Comparison of ENCODE assay signal across 12 cellular contexts in the genomic region with DNA sequence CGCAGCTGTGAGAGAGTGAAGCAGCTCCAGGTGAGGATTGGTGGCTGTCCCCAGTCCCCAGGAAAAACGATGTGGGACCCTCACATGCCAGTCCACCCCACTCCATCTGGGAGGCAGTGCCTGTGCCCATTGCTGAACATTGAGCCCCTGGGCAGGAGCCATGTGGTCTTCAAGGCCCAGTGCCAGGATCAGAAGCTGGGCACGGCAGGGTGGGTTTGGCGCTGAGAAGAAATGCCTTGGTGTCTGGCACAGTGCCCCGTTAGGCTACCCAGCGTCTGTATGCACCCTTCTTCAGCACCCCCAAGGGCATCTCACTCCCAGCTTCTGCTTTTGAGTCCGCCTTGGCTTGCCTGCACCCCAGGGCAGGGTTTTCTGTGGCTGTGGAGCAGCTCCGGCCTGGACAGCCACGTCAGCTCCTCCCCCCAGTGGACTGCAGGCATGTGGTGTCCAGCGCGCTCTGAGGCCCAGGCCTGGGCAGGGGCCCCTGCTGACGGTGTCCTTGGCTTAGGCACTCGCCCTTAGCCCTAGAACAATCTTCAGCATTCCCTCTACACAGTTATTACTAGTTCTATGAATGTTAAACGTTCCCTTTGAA. TPM values are rescaled to one million over a fixed set of nuclear protein-coding genes. Genes with fewer than 3 reads are reported as not detected.
A peak's percentile ranks its signal among the peaks of the same experiment; 100 is the strongest.
DNase-seq lines count a peak whose midpoint lies in the region; ATAC-seq and TF ChIP-seq lines count a peak whose summit lies in the region.
"Had no signal": no experiment of that assay in that cellular context is flagged by ENCODE, and none has a peak within 500 bp of the region (broad histone marks: within the 10 kb centered on the region; RNA-seq: fewer than 3 reads in every experiment).

No MANE protein-coding gene starts in this region.

- WGBS in lung, 2 donors: 66 to 84% methylated on average over 14 of the region's 14 CpGs

- no peak for TF ChIP-seq CTCF in lung (IDR thresholded peaks at IDR 0.05; ENCODE audit: control extremely low read depth, extremely low read depth)

- peaks cover 5% of the 10 kb centered on the region for H3K36me3 ChIP-seq in adipocyte (ENCODE audit: control insufficient read depth, insufficient read depth, low read length, severe bottlenecking)
- peaks cover 0 to 12% of the 10 kb centered on the region in 2 donors for H3K36me3 ChIP-seq in lung (ENCODE audit: control insufficient read depth in 2 of 2, insufficient read depth in 2 of 2, low read length in 2 of 2)

- ATAC-seq in lung (ENCODE audit: insufficient read depth, low FRiP score): peak; percentile 20
- no peak for ATAC-seq in HG02970 (IDR thresholded peaks at IDR 0.05; ENCODE audit: low FRiP score, unreplicated experiment)

- H3K4me3 ChIP-seq in adipocyte (ENCODE audit: low read length): peak overlapping the region; percentile 77
- H3K4me3 ChIP-seq in lung: no peak overlapping the region

- peak overlapping the region; percentile 94 for H3K9ac ChIP-seq in adipocyte (ENCODE audit: low read length)

- H3K27ac ChIP-seq in lung (ENCODE audit: low read depth in 1 of 2, low read length in 1 of 2): peak overlapping the region; percentile 34 to 46
- peak overlapping the region; percentile 49 for H3K27ac ChIP-seq in substantia nigra (ENCODE audit: low read depth, low read length, poor library complexity, severe bottlenecking)

- DNase-seq in adipocyte (ENCODE audit: low read depth): no peak
- peak; percentile 80 for DNase-seq in fibroblast of gingiva (ENCODE audit: low read depth)
- no peak for DNase-seq in lung (ENCODE audit: low spot score)
- peak in 35 of 49 donors; percentile 16 to 92 (median 58) for DNase-seq in substantia nigra (lab: John Stamatoyannopoulos, UW)
- DNase-seq in DMS153 (lab: John Stamatoyannopoulos, UW): no peak
- no peak for DNase-seq in SW480 (ENCODE audit: low spot score)
- no peak for DNase-seq in NCI-H128 (lab: John Stamatoyannopoulos, UW; ENCODE audit: unreplicated experiment)
- DNase-seq: activated CD4-positive, CD25-positive, alpha-beta regulatory T cell; activated gamma-delta T cell; NCI-H187 treated with DMSO at 0.1 percent for 48 hours; small intestine had no signal

- H3K4me1 ChIP-seq in adipocyte (ENCODE audit: control insufficient read depth, insufficient read depth, low read length) (peaks cover 45% of the 10 kb centered on the region), lung (ENCODE audit: control insufficient read depth in 2 of 2, insufficient read depth in 2 of 2, low read length in 2 of 2) (peaks cover 9 to 18% of the 10 kb centered on the region in 2 donors)

- H3K9me3 ChIP-seq in adipocyte (ENCODE audit: control insufficient read depth, low read length): no peaks in the 10 kb centered on the region
- H3K9me3 ChIP-seq in lung (ENCODE audit: control insufficient read depth in 2 of 2, insufficient read depth in 1 of 2, low read length in 1 of 2): no peaks in the 10 kb centered on the region

- H3K27me3 ChIP-seq in adipocyte (replicated peaks; ENCODE audit: control insufficient read depth, insufficient read depth, low read length) (no peaks in the 10 kb centered on the region), lung (ENCODE audit: control insufficient read depth, insufficient read depth) (no peaks in the 10 kb centered on the region)

RNA-seq across cellular contexts. Expression of a gene that starts 28.6 kb away (rescaled TPM):
- 10 to 100 TPM; 39.1 to 76.6 TPM for total RNA-seq in lung
- polyA plus RNA-seq in lung: 10 to 100 TPM; 15.4 to 50.8 TPM

Comparison
In these comparisons a context has a peak if more than half of its experiments do, and no peak if none do; other contexts are left out.
1. DNase-seq: peak in fibroblast of gingiva (single experiment) and substantia nigra (35 of 49); none in adipocyte (single experiment), lung (single experiment), DMS153 (single experiment), SW480 (single experiment) and NCI-H128 (single experiment).